In genomic region chr1:14929547-14930223, GRCh38 we compare ENCODE assay signal across 12 cellular contexts.
A peak's percentile ranks its signal among the peaks of the same experiment; 100 is the strongest.
DNase-seq lines count a peak whose midpoint lies in the region; ATAC-seq and TF ChIP-seq lines count a peak whose summit lies in the region.
"Had no signal": no experiment of that assay in that cellular context is flagged by ENCODE, and none has a peak within 500 bp of the region (broad histone marks: within the 10 kb centered on the region; RNA-seq: fewer than 3 reads in every experiment).

No MANE protein-coding gene starts in this region.

- no peak for ATAC-seq in GM18520 (IDR thresholded peaks at IDR 0.05; ENCODE audit: unreplicated experiment)
- ATAC-seq in gastroesophageal sphincter, result no peak

- no peak overlapping the region for H3K9ac ChIP-seq in rectal smooth muscle tissue (ENCODE audit: low read length)

- H3K36me3 ChIP-seq in cardiac muscle cell, result no peaks in the 10 kb centered on the region
- no peaks in the 10 kb centered on the region for H3K36me3 ChIP-seq in rectal smooth muscle tissue (ENCODE audit: control insufficient read depth, insufficient read depth, low read length)
- H3K36me3 ChIP-seq in gastroesophageal sphincter, result no peaks in the 10 kb centered on the region
- H3K36me3 ChIP-seq: uterus had no signal

- 33 to 58% methylated on average over 1 to 15 of the region's 21 CpGs for WGBS in gastroesophageal sphincter (ENCODE audit: low coverage in 1 of 2), 2 donors

- no peak for TF ChIP-seq EP300 in gastroesophageal sphincter (IDR thresholded peaks at IDR 0.05)

- no peak for TF ChIP-seq CTCF in cardiac muscle cell (IDR thresholded peaks at IDR 0.05; ENCODE audit: low read depth, low read length)
- TF ChIP-seq CTCF in gastroesophageal sphincter (IDR thresholded peaks at IDR 0.05), result no peak

- H3K4me3 ChIP-seq in cardiac muscle cell (no peak overlapping the region), rectal smooth muscle tissue (ENCODE audit: low read length) (peak overlapping the region; percentile 13), gastroesophageal sphincter (no peak overlapping the region)
- H3K4me3 ChIP-seq: uterus had no signal

- DNase-seq in GM04503 (ENCODE audit: low read depth) (peak; percentile 76), NCI-H510A (lab: John Stamatoyannopoulos, UW) (peak; percentile 87), cardiac muscle cell (ENCODE audit: low read depth in 1 of 2, low spot score in 1 of 2) (peak; percentile 29 to 43), GDM1 (lab: John Stamatoyannopoulos, UW) (no peak)
- DNase-seq in activated CD8-positive, alpha-beta memory T cell treated with anti-CD3 and anti-CD28 coated beads, Interleukin-2, amount 50 U/mL, for 48 hours, result no peak
- DNase-seq: activated T-cell treated with anti-CD3 and anti-CD28 coated beads, Interleukin-2, amount 50 U/mL, for 48 hours; SIG-M5; stimulated activated CD4-positive, alpha-beta T cell treated with anti-CD3 and anti-CD28 coated beads, Interleukin-12 subunit alpha, Interleukin-12 subunit beta, amount 100 ng/mL, for 4 hours had no signal

- no peak for TF ChIP-seq POLR2A in gastroesophageal sphincter (IDR thresholded peaks at IDR 0.05)

- H3K9me3 ChIP-seq in cardiac muscle cell (ENCODE audit: low read depth) (no peaks in the 10 kb centered on the region), gastroesophageal sphincter (no peaks in the 10 kb centered on the region)
- H3K9me3 ChIP-seq: uterus had no signal

- no peak overlapping the region for H3K27ac ChIP-seq in cardiac muscle cell
- no peak overlapping the region for H3K27ac ChIP-seq in rectal smooth muscle tissue (ENCODE audit: low read depth, low read length)
- no peak overlapping the region for H3K27ac ChIP-seq in gastroesophageal sphincter

- no peaks in the 10 kb centered on the region for H3K27me3 ChIP-seq in cardiac muscle cell
- H3K27me3 ChIP-seq in rectal smooth muscle tissue (ENCODE audit: control insufficient read depth, insufficient read depth, low read length), result peaks cover 6% of the 10 kb centered on the region
- no peaks in the 10 kb centered on the region for H3K27me3 ChIP-seq in gastroesophageal sphincter
- H3K27me3 ChIP-seq: uterus had no signal

- H3K4me1 ChIP-seq in cardiac muscle cell (ENCODE audit: low read depth) (peaks cover 9% of the 10 kb centered on the region), rectal smooth muscle tissue (ENCODE audit: control insufficient read depth, insufficient read depth, low read length) (peaks cover 3% of the 10 kb centered on the region), gastroesophageal sphincter (peaks cover 0 to 31% (median 13%) of the 10 kb centered on the region in 3 donors)

Comparison
In these comparisons a context has a peak if more than half of its experiments do, and no peak if none do; other contexts are left out.
1. DNase-seq: peak in GM04503 (single experiment), NCI-H510A (single experiment) and cardiac muscle cell (2 of 2); none in activated CD8-positive, alpha-beta memory T cell treated with anti-CD3 and anti-CD28 coated beads, Interleukin-2, amount 50 U/mL, for 48 hours (single experiment) and GDM1 (single experiment).